ENCODE assay signal across 12 cellular contexts in genomic region chr4:680091-680490, GRCh38. TPM values are rescaled to one million over a fixed set of nuclear protein-coding genes. Genes with fewer than 3 reads are reported as not detected.
DNase-seq lines count a peak whose midpoint lies in the region; ATAC-seq and TF ChIP-seq lines count a peak whose summit lies in the region.
"Had no signal": no experiment of that assay in that cellular context is flagged by ENCODE, and none has a peak within 500 bp of the region (broad histone marks: within the 10 kb centered on the region; RNA-seq: fewer than 3 reads in every experiment).

No MANE protein-coding gene starts in this region.

- peak overlapping the region; percentile 56 for H3K4me3 Mint-ChIP-seq in Calu3 (ENCODE audit: low read depth, unreplicated experiment)
- peak overlapping the region; percentile 26 for H3K4me3 Mint-ChIP-seq in activated T-helper 2 cell treated with anti-CD3 and anti-CD28 coated beads, Interferon-gamma antibody, Interleukin-2, Interleukin-4, amounts not matched to agents 10 μg/mL and 5 μg/mL and 100 μg/mL, durations not matched to agents 14 hours and 24 hours and 36 hours (ENCODE audit: low read depth)
- peak overlapping the region; percentile 37 for H3K4me3 Mint-ChIP-seq in mesothelial cell of epicardium

- H3K36me3 Mint-ChIP-seq in Calu3 (ENCODE audit: insufficient read depth, unreplicated experiment): peaks cover 40% of the 10 kb centered on the region
- H3K36me3 Mint-ChIP-seq in activated T-helper 2 cell treated with anti-CD3 and anti-CD28 coated beads, Interferon-gamma antibody, Interleukin-2, Interleukin-4, amounts not matched to agents 10 μg/mL and 5 μg/mL and 100 μg/mL, durations not matched to agents 14 hours and 24 hours and 36 hours (ENCODE audit: low read depth): no peaks in the 10 kb centered on the region
- no peaks in the 10 kb centered on the region for H3K36me3 Mint-ChIP-seq in mesothelial cell of epicardium

- H3K27ac ChIP-seq in ACC112 (ENCODE audit: low read depth, low read length): no peak overlapping the region
- H3K27ac ChIP-seq: pancreas had no signal

- no peaks in the 10 kb centered on the region for H3K27me3 ChIP-seq in ACC112 (ENCODE audit: insufficient read depth, low read length)
- H3K27me3 ChIP-seq: pancreas had no signal

- peaks cover 23% of the 10 kb centered on the region for H3K4me1 ChIP-seq in ACC112 (ENCODE audit: control insufficient read depth, insufficient read depth, low read length, unreplicated experiment)

- peaks cover 5% of the 10 kb centered on the region for H3K79me2 ChIP-seq in ACC112 (ENCODE audit: control insufficient read depth, insufficient read depth, low read length, unreplicated experiment)

- intact Hi-C loops in Calu3 (cut with micrococcal nuclease; ENCODE audit: unreplicated experiment): no loop called here
- intact Hi-C loops in activated T-helper 2 cell treated with anti-CD3 and anti-CD28 coated beads, Interferon-gamma antibody, Interleukin-2, Interleukin-4, amounts not matched to agents 10 μg/mL and 5 μg/mL and 100 μg/mL, durations not matched to agents 14 hours and 24 hours and 36 hours (cut with micrococcal nuclease): loop anchor here (5.0 kb wide), 1 partner anchor 343 kb away; the partner anchor contains the start of gene ZNF141

- DNase-seq in Calu3: no peak
- DNase-seq in activated T-helper 2 cell treated with anti-CD3 and anti-CD28 coated beads, Interferon-gamma antibody, Interleukin-2, Interleukin-4, amounts not matched to agents 10 μg/mL and 5 μg/mL and 100 μg/mL, durations not matched to agents 14 hours and 24 hours and 36 hours (ENCODE audit: low spot score): no peak
- DNase-seq in mesothelial cell of epicardium (ENCODE audit: low spot score in 2 of 2, unreplicated experiment in 2 of 2): no peak
- DNase-seq in nucleus accumbens (lab: John Stamatoyannopoulos, UW): no peak
- DNase-seq in SIG-M5 treated with dmso at 0.1 percent for 504 hours (lab: John Stamatoyannopoulos, UW; ENCODE audit: unreplicated experiment): no peak
- no peak for DNase-seq in GDM1 (lab: John Stamatoyannopoulos, UW)
- DNase-seq: stimulated activated CD8-positive, alpha-beta memory T cell treated with anti-CD3 and anti-CD28 coated beads, Interleukin-4, amount 100 ng/mL, for 48 hours had no signal

- H3K27ac Mint-ChIP-seq in Calu3 (ENCODE audit: unreplicated experiment) (no peak overlapping the region), mesothelial cell of epicardium (no peak overlapping the region)
- no peak overlapping the region for H3K27ac Mint-ChIP-seq in activated T-helper 2 cell treated with anti-CD3 and anti-CD28 coated beads, Interferon-gamma antibody, Interleukin-2, Interleukin-4, amounts not matched to agents 10 μg/mL and 5 μg/mL and 100 μg/mL, durations not matched to agents 14 hours and 24 hours and 36 hours

- H3K27me3 Mint-ChIP-seq in Calu3 (ENCODE audit: unreplicated experiment): no peaks in the 10 kb centered on the region
- H3K27me3 Mint-ChIP-seq in activated T-helper 2 cell treated with anti-CD3 and anti-CD28 coated beads, Interferon-gamma antibody, Interleukin-2, Interleukin-4, amounts not matched to agents 10 μg/mL and 5 μg/mL and 100 μg/mL, durations not matched to agents 14 hours and 24 hours and 36 hours (ENCODE audit: low read depth): no peaks in the 10 kb centered on the region
- no peaks in the 10 kb centered on the region for H3K27me3 Mint-ChIP-seq in mesothelial cell of epicardium (ENCODE audit: low read depth)

- H3K4me3 ChIP-seq in ACC112 (ENCODE audit: low read depth, low read length): 0 out of 2 replicates have a peak overlapping the region, but pooled peaks have one; percentile 73

- no TSS peak for BruUV-seq in Calu3 (replicated peaks; lab: Mats Ljungman, UMichigan)

- no peaks in the 10 kb centered on the region for H3K36me3 ChIP-seq in ACC112 (ENCODE audit: insufficient read depth, low read length)
- H3K36me3 ChIP-seq: pancreas had no signal

- CTCF ChIA-PET in Calu3 (lab: Charles Lee): interaction anchor here (0.6 kb wide), 1 partner anchor 642 kb away, joined by 5 read pairs; no protein-coding TSS in a partner anchor

- no peak for ATAC-seq in HG02870 (IDR thresholded peaks at IDR 0.05; ENCODE audit: unreplicated experiment)
- ATAC-seq: left lobe of liver had no signal

- no peak for TF ChIP-seq CTCF in Calu3 (IDR thresholded peaks at IDR 0.05; ENCODE audit: unreplicated experiment)
- TF ChIP-seq CTCF in mesothelial cell of epicardium (IDR thresholded peaks at IDR 0.05; ENCODE audit: unreplicated experiment): no peak

- H3K4me1 Mint-ChIP-seq in Calu3 (ENCODE audit: low read depth, unreplicated experiment): peaks cover 9% of the 10 kb centered on the region
- H3K4me1 Mint-ChIP-seq in activated T-helper 2 cell treated with anti-CD3 and anti-CD28 coated beads, Interferon-gamma antibody, Interleukin-2, Interleukin-4, amounts not matched to agents 10 μg/mL and 5 μg/mL and 100 μg/mL, durations not matched to agents 14 hours and 24 hours and 36 hours (ENCODE audit: low read depth): peaks cover 2% of the 10 kb centered on the region
- peaks cover 12% of the 10 kb centered on the region for H3K4me1 Mint-ChIP-seq in mesothelial cell of epicardium

- no peak overlapping the region for H2AFZ ChIP-seq in ACC112 (ENCODE audit: low read length, unreplicated experiment)

- H3K9me3 Mint-ChIP-seq in Calu3 (ENCODE audit: low read depth, unreplicated experiment) (no peaks in the 10 kb centered on the region), mesothelial cell of epicardium (no peaks in the 10 kb centered on the region)
- no peaks in the 10 kb centered on the region for H3K9me3 Mint-ChIP-seq in activated T-helper 2 cell treated with anti-CD3 and anti-CD28 coated beads, Interferon-gamma antibody, Interleukin-2, Interleukin-4, amounts not matched to agents 10 μg/mL and 5 μg/mL and 100 μg/mL, durations not matched to agents 14 hours and 24 hours and 36 hours

RNA-seq across cellular contexts. Expression of gene MYL5, which starts 5.7 kb away (rescaled TPM):
- 7.6 and 8.5 TPM in 2 replicates for total RNA-seq in Calu3 (2022)
- total RNA-seq in activated T-helper 2 cell treated with anti-CD3 and anti-CD28 coated beads, Interferon-gamma antibody, Interleukin-2, Interleukin-4, amounts not matched to agents 10 μg/mL and 5 μg/mL and 100 μg/mL, durations not matched to agents 14 hours and 24 hours and 36 hours: 27.7 and 29.8 TPM in 2 replicates
- total RNA-seq in mesothelial cell of epicardium: 25.0 to 32.1 TPM (median 32.0 TPM) in 3 replicates

RNA-seq across cellular contexts. Expression of gene ATP5ME, which starts 6.0 kb away (rescaled TPM):
- total RNA-seq in Calu3 (2022): 122 and 124 TPM in 2 replicates
- 208 and 235 TPM in 2 replicates for total RNA-seq in activated T-helper 2 cell treated with anti-CD3 and anti-CD28 coated beads, Interferon-gamma antibody, Interleukin-2, Interleukin-4, amounts not matched to agents 10 μg/mL and 5 μg/mL and 100 μg/mL, durations not matched to agents 14 hours and 24 hours and 36 hours
- 194 to 212 TPM (median 197 TPM) in 3 replicates for total RNA-seq in mesothelial cell of epicardium

RNA-seq across cellular contexts. Expression of gene SLC49A3, which starts 8.9 kb away (rescaled TPM):
- total RNA-seq in Calu3 (2022): 0.24 and 0.40 TPM in 2 replicates
- 0.50 and 0.74 TPM in 2 replicates for total RNA-seq in activated T-helper 2 cell treated with anti-CD3 and anti-CD28 coated beads, Interferon-gamma antibody, Interleukin-2, Interleukin-4, amounts not matched to agents 10 μg/mL and 5 μg/mL and 100 μg/mL, durations not matched to agents 14 hours and 24 hours and 36 hours
- total RNA-seq in mesothelial cell of epicardium: 10.5 to 13.4 TPM (median 11.6 TPM) in 3 replicates
- total RNA-seq: OCI-LY7 had no signal

RNA-seq across cellular contexts. Expression of gene PCGF3, which starts 25.5 kb away (rescaled TPM):
- total RNA-seq in Calu3 (2022) (29.5 and 30.0 TPM in 2 replicates), mesothelial cell of epicardium (88.1 to 93.4 TPM (median 90.9 TPM) in 3 replicates)
- 35.0 and 39.2 TPM in 2 replicates for total RNA-seq in activated T-helper 2 cell treated with anti-CD3 and anti-CD28 coated beads, Interferon-gamma antibody, Interleukin-2, Interleukin-4, amounts not matched to agents 10 μg/mL and 5 μg/mL and 100 μg/mL, durations not matched to agents 14 hours and 24 hours and 36 hours

RNA-seq across cellular contexts. Expression of gene PDE6B, which starts 54.7 kb away (rescaled TPM):
- total RNA-seq in Calu3 (2022) (not detected in 2 replicates), mesothelial cell of epicardium (9.0 to 12.0 TPM (median 11.6 TPM) in 3 replicates)
- total RNA-seq in activated T-helper 2 cell treated with anti-CD3 and anti-CD28 coated beads, Interferon-gamma antibody, Interleukin-2, Interleukin-4, amounts not matched to agents 10 μg/mL and 5 μg/mL and 100 μg/mL, durations not matched to agents 14 hours and 24 hours and 36 hours: 10.7 and 13.3 TPM in 2 replicates
- total RNA-seq: OCI-LY7 had no signal
